18 cellular contexts compared by ENCODE assay signal in genomic region chr16:80802129-80802528, GRCh38. TPM values are rescaled to one million over a fixed set of nuclear protein-coding genes. Genes with fewer than 3 reads are reported as not detected.
DNase-seq lines count a peak whose midpoint lies in the region; ATAC-seq and TF ChIP-seq lines count a peak whose summit lies in the region.
"Had no signal": no experiment of that assay in that cellular context is flagged by ENCODE, and none has a peak within 500 bp of the region (broad histone marks: within the 10 kb centered on the region; RNA-seq: fewer than 3 reads in every experiment).

No MANE protein-coding gene starts in this region.

- no peaks in the 10 kb centered on the region for H3K9me3 ChIP-seq in mucosa of descending colon
- H3K9me3 ChIP-seq: SJSA1, testis had no signal

- no peak for DNase-seq in activated naive CD4-positive, alpha-beta T cell treated with anti-CD3 and anti-CD28 coated beads for 36 hours
- DNase-seq in activated naive CD4-positive, alpha-beta T cell (lab: John Stamatoyannopoulos, UW), result no peak
- no peak for DNase-seq in activated CD4-positive, alpha-beta memory T cell treated with anti-CD3 and anti-CD28 coated beads, Interleukin-2, amount 10 ng/mL, durations not matched to agents 7 days and 5 days
- DNase-seq in immature natural killer cell, result no peak
- no peak for DNase-seq in hypothalamus (lab: John Stamatoyannopoulos, UW)
- DNase-seq in mucosa of descending colon, result no peak
- DNase-seq: amniotic stem cell; central memory CD4-positive, alpha-beta T cell; DMS79 treated with DMSO at 0.1 percent for 48 hours; mesendoderm; nucleus accumbens; stimulated activated CD4-positive, alpha-beta T cell treated with anti-CD3 and anti-CD28 coated beads, Interleukin-12 subunit alpha, Interleukin-12 subunit beta, amount 100 ng/mL, for 4 hours; stimulated activated CD8-positive, alpha-beta memory T cell treated with anti-CD3 and anti-CD28 coated beads, Interleukin-4, amount 100 ng/mL, for 48 hours; testis had no signal

- peak overlapping the region; percentile 69 for H3K4me3 Mint-ChIP-seq in activated naive CD4-positive, alpha-beta T cell treated with anti-CD3 and anti-CD28 coated beads for 36 hours
- peak overlapping the region; percentile 73 for H3K4me3 Mint-ChIP-seq in activated CD4-positive, alpha-beta memory T cell treated with anti-CD3 and anti-CD28 coated beads, Interleukin-2, amount 10 ng/mL, durations not matched to agents 7 days and 5 days
- peak overlapping the region; percentile 37 to 67 (median 65) for H3K4me3 Mint-ChIP-seq in immature natural killer cell
- peak overlapping the region; percentile 35 for H3K4me3 Mint-ChIP-seq in stimulated activated naive CD8-positive, alpha-beta T cell treated with anti-CD3 and anti-CD28 coated beads, Interleukin-15, Interleukin-2, amounts not matched to agents 100 ng/mL and 50 ng/mL, for 24 hours

- no peak for TF ChIP-seq CTCF in mucosa of descending colon (IDR thresholded peaks at IDR 0.05)

- H3K36me3 Mint-ChIP-seq in activated naive CD4-positive, alpha-beta T cell treated with anti-CD3 and anti-CD28 coated beads for 36 hours (ENCODE audit: low read depth), result peaks cover 1% of the 10 kb centered on the region
- H3K36me3 Mint-ChIP-seq in activated CD4-positive, alpha-beta memory T cell treated with anti-CD3 and anti-CD28 coated beads, Interleukin-2, amount 10 ng/mL, durations not matched to agents 7 days and 5 days (ENCODE audit: low read depth), result peaks cover 32% of the 10 kb centered on the region
- peaks cover 0 to 3% (median 0%) of the 10 kb centered on the region in 3 donors for H3K36me3 Mint-ChIP-seq in immature natural killer cell
- peaks cover 5% of the 10 kb centered on the region for H3K36me3 Mint-ChIP-seq in stimulated activated naive CD8-positive, alpha-beta T cell treated with anti-CD3 and anti-CD28 coated beads, Interleukin-15, Interleukin-2, amounts not matched to agents 100 ng/mL and 50 ng/mL, for 24 hours (ENCODE audit: low read depth)

- POLR2A ChIA-PET in activated CD4-positive, alpha-beta memory T cell treated with anti-CD3 and anti-CD28 coated beads, Interleukin-2, amount 10 ng/mL, durations not matched to agents 7 days and 5 days (lab: Charles Lee), result interaction anchor here (0.8 kb wide), 1 partner anchor 276 kb away, joined by 3 read pairs; no protein-coding TSS in a partner anchor

- CTCF ChIA-PET in activated naive CD4-positive, alpha-beta T cell treated with anti-CD3 and anti-CD28 coated beads for 36 hours (lab: Charles Lee), result interaction anchor here (0.6 kb wide), 1 partner anchor 603 kb away, joined by 3 read pairs; no protein-coding TSS in a partner anchor
- CTCF ChIA-PET in activated CD4-positive, alpha-beta memory T cell treated with anti-CD3 and anti-CD28 coated beads, Interleukin-2, amount 10 ng/mL, durations not matched to agents 7 days and 5 days (lab: Charles Lee), result interaction anchor here (1.0 to 1.1 kb wide), 2 partner anchors 238 to 274 kb away, joined by 3 to 4 read pairs; no protein-coding TSS in a partner anchor

- no peak for ATAC-seq in HG03432 (IDR thresholded peaks at IDR 0.05; ENCODE audit: unreplicated experiment)
- no peak for ATAC-seq in mucosa of descending colon
- ATAC-seq: Panc1 had no signal

- H3K4me1 Mint-ChIP-seq in activated naive CD4-positive, alpha-beta T cell treated with anti-CD3 and anti-CD28 coated beads for 36 hours (ENCODE audit: low read depth), result peaks cover 25% of the 10 kb centered on the region
- peaks cover 53% of the 10 kb centered on the region for H3K4me1 Mint-ChIP-seq in activated CD4-positive, alpha-beta memory T cell treated with anti-CD3 and anti-CD28 coated beads, Interleukin-2, amount 10 ng/mL, durations not matched to agents 7 days and 5 days
- H3K4me1 Mint-ChIP-seq in immature natural killer cell, result peaks cover 0 to 2% of the 10 kb centered on the region in 2 donors
- H3K4me1 Mint-ChIP-seq in stimulated activated naive CD8-positive, alpha-beta T cell treated with anti-CD3 and anti-CD28 coated beads, Interleukin-15, Interleukin-2, amounts not matched to agents 100 ng/mL and 50 ng/mL, for 24 hours (ENCODE audit: low read depth), result peaks cover 31% of the 10 kb centered on the region

- H3K27ac Mint-ChIP-seq in activated naive CD4-positive, alpha-beta T cell treated with anti-CD3 and anti-CD28 coated beads for 36 hours, result no peak overlapping the region
- no peak overlapping the region for H3K27ac Mint-ChIP-seq in activated CD4-positive, alpha-beta memory T cell treated with anti-CD3 and anti-CD28 coated beads, Interleukin-2, amount 10 ng/mL, durations not matched to agents 7 days and 5 days
- H3K27ac Mint-ChIP-seq in immature natural killer cell, result no peak overlapping the region
- H3K27ac Mint-ChIP-seq in stimulated activated naive CD8-positive, alpha-beta T cell treated with anti-CD3 and anti-CD28 coated beads, Interleukin-15, Interleukin-2, amounts not matched to agents 100 ng/mL and 50 ng/mL, for 24 hours, result no peak overlapping the region

- no peaks in the 10 kb centered on the region for H3K4me1 ChIP-seq in mucosa of descending colon (ENCODE audit: low read depth)

- H3K4me3 ChIP-seq in mucosa of descending colon, result no peak overlapping the region
- H3K4me3 ChIP-seq: SJSA1 had no signal

- peaks cover 4% of the 10 kb centered on the region for H3K27me3 Mint-ChIP-seq in activated naive CD4-positive, alpha-beta T cell treated with anti-CD3 and anti-CD28 coated beads for 36 hours (ENCODE audit: low read depth)
- H3K27me3 Mint-ChIP-seq in activated CD4-positive, alpha-beta memory T cell treated with anti-CD3 and anti-CD28 coated beads, Interleukin-2, amount 10 ng/mL, durations not matched to agents 7 days and 5 days, result no peaks in the 10 kb centered on the region
- H3K27me3 Mint-ChIP-seq in immature natural killer cell (ENCODE audit: low read depth in 3 of 3), result peaks cover 2 to 12% (median 4%) of the 10 kb centered on the region in 3 donors
- H3K27me3 Mint-ChIP-seq in stimulated activated naive CD8-positive, alpha-beta T cell treated with anti-CD3 and anti-CD28 coated beads, Interleukin-15, Interleukin-2, amounts not matched to agents 100 ng/mL and 50 ng/mL, for 24 hours, result peaks cover 24% of the 10 kb centered on the region

- H3K36me3 ChIP-seq in mucosa of descending colon (ENCODE audit: low read depth), result no peaks in the 10 kb centered on the region
- H3K36me3 ChIP-seq: SJSA1 had no signal

- no peaks in the 10 kb centered on the region for H3K9me3 Mint-ChIP-seq in activated naive CD4-positive, alpha-beta T cell treated with anti-CD3 and anti-CD28 coated beads for 36 hours
- peaks cover 16% of the 10 kb centered on the region for H3K9me3 Mint-ChIP-seq in activated CD4-positive, alpha-beta memory T cell treated with anti-CD3 and anti-CD28 coated beads, Interleukin-2, amount 10 ng/mL, durations not matched to agents 7 days and 5 days
- peaks cover 0 to 2% (median 0%) of the 10 kb centered on the region in 6 donors for H3K9me3 Mint-ChIP-seq in immature natural killer cell
- H3K9me3 Mint-ChIP-seq in stimulated activated naive CD8-positive, alpha-beta T cell treated with anti-CD3 and anti-CD28 coated beads, Interleukin-15, Interleukin-2, amounts not matched to agents 100 ng/mL and 50 ng/mL, for 24 hours, result peaks cover 7% of the 10 kb centered on the region

- intact Hi-C loops in activated naive CD4-positive, alpha-beta T cell treated with anti-CD3 and anti-CD28 coated beads for 36 hours (cut with micrococcal nuclease), result loop anchor here (10.0 kb wide), 2 partner anchors 513 to 933 kb away; partner anchors contain the start of gene GAN
- intact Hi-C loops in mucosa of descending colon (cut with DNase I, micrococcal nuclease), result no loop called here

RNA-seq across cellular contexts. Expression of gene CDYL2, which starts 2.3 kb away (rescaled TPM):
- 10 to 100 TPM; 10.1 to 12.7 TPM for total RNA-seq in activated naive CD4-positive, alpha-beta T cell treated with anti-CD3 and anti-CD28 coated beads for 36 hours
- 10 to 100 TPM; 54.6 to 60.2 TPM for total RNA-seq in activated CD4-positive, alpha-beta memory T cell treated with anti-CD3 and anti-CD28 coated beads, Interleukin-2, amount 10 ng/mL, durations not matched to agents 7 days and 5 days
- polyA plus RNA-seq in immature natural killer cell, result under 1 TPM in 1 of 3 donors, not detected in 2; 0.21 TPM
- total RNA-seq in mucosa of descending colon, result 1 to 10 TPM; 6.3 to 8.9 (median 7.5) TPM

Comparison
In these comparisons a context has a peak if more than half of its experiments do, and no peak if none do; other contexts are left out.
1. RNA of gene CDYL2, which starts 2.3 kb away (total RNA-seq): 54.6 to 60.2 TPM in activated CD4-positive, alpha-beta memory T cell treated with anti-CD3 and anti-CD28 coated beads, Interleukin-2, amount 10 ng/mL, durations not matched to agents 7 days and 5 days; 10.1 to 12.7 TPM in activated naive CD4-positive, alpha-beta T cell treated with anti-CD3 and anti-CD28 coated beads for 36 hours and 6.3 to 8.9 TPM in mucosa of descending colon; every median in the first group is over 4 times any median in the second.
2. Peak in every context shown above with its lines, with median percentiles within 50 percentile points of each other: H3K4me3 Mint-ChIP-seq.